8 cellular contexts compared by ENCODE assay signal in the genomic region with DNA sequence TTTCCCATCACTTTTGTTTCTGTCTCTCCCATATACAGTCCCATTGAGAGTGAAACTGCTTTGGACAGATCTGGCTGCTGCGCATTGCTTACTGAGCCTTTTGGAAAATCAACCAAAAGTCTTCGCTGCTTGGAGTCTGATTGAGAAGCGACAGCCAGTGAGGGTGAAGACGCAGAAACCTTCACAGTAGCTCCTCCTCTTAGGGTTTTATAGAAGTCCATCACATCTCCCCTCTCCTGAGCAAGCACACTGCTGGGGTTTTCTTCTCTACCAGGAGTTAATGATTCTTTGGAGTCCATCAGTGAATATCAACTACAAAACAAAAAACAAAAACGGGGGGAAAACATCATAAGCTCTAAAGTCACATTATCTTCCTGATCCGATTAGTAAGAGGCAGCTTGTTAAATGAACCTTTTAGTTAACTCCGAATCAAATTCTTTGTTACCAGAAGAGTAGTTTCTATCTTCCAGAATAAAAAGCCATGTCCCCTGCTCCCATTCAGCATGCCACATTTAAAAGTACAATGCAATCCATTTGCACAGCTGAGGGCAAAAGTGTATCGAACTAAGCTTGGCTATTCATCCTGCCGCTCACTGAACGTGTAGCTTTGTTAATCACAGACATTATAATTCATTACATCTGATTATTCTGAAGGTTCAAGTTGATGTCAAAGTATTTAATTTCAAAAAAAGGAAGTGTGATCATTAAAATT. TPM values are rescaled to one million over a fixed set of nuclear protein-coding genes. Genes with fewer than 3 reads are reported as not detected.
DNase-seq lines count a peak whose midpoint lies in the region; ATAC-seq and TF ChIP-seq lines count a peak whose summit lies in the region.

No MANE protein-coding gene starts in this region.

- H3K36me3 Mint-ChIP-seq in CD4-positive, alpha-beta T cell (ENCODE audit: low read depth): peaks cover 71% of the 10 kb centered on the region
- peaks cover 26% of the 10 kb centered on the region for H3K36me3 Mint-ChIP-seq in nephron (ENCODE audit: low read depth)

- H3K4me1 ChIP-seq in SJCRH30: peaks cover 18% of the 10 kb centered on the region

- no peaks in the 10 kb centered on the region for H3K27me3 Mint-ChIP-seq in CD4-positive, alpha-beta T cell
- peaks cover 16% of the 10 kb centered on the region for H3K27me3 Mint-ChIP-seq in nephron (ENCODE audit: low read depth)

- peaks cover 66% of the 10 kb centered on the region for H3K4me1 Mint-ChIP-seq in CD4-positive, alpha-beta T cell (ENCODE audit: low read depth)
- peaks cover 54% of the 10 kb centered on the region for H3K4me1 Mint-ChIP-seq in nephron

- no peak for DNase-seq in CD4-positive, alpha-beta T cell
- DNase-seq in NCI-H146 (lab: John Stamatoyannopoulos, UW) (peak; percentile 33), cerebellar cortex (ENCODE audit: low spot score) (peak; percentile 81), SJCRH30 (no peak)

- peaks cover 18% of the 10 kb centered on the region for H3K36me3 ChIP-seq in SJCRH30

- H3K4me3 ChIP-seq in SJCRH30: no peak overlapping the region

- POLR2A ChIA-PET in CD4-positive, alpha-beta T cell (lab: Charles Lee): interaction anchor here (0.9 to 2.9 kb wide), 6 partner anchors 32 to 398 kb away, joined by 3 to 15 read pairs (median 6); no protein-coding TSS in a partner anchor

- peak overlapping the region; percentile 92 for H3K27ac Mint-ChIP-seq in CD4-positive, alpha-beta T cell
- H3K27ac Mint-ChIP-seq in nephron: peak overlapping the region in 2 of 3 experiments; percentile 58

- H3K9me3 Mint-ChIP-seq in CD4-positive, alpha-beta T cell: no peaks in the 10 kb centered on the region
- peaks cover 4% of the 10 kb centered on the region for H3K9me3 Mint-ChIP-seq in nephron

- TF ChIP-seq CTCF in CD4-positive, alpha-beta T cell (IDR thresholded peaks at IDR 0.05): no peak
- TF ChIP-seq CTCF in nephron (IDR thresholded peaks at IDR 0.05; ENCODE audit: unreplicated experiment in 3 of 3): no peak

- no peaks in the 10 kb centered on the region for H3K9me3 ChIP-seq in CD4-positive, alpha-beta T cell (ENCODE audit: control insufficient read depth, low read length)
- H3K9me3 ChIP-seq in SJCRH30 (replicated peaks): no peaks in the 10 kb centered on the region

- no peak overlapping the region for H3K27ac ChIP-seq in CD4-positive, alpha-beta T cell (ENCODE audit: low read depth, low read length)
- no peak overlapping the region for H3K27ac ChIP-seq in SJCRH30

- H3K4me3 Mint-ChIP-seq in CD4-positive, alpha-beta T cell: peak overlapping the region; percentile 96
- peak overlapping the region; percentile 87 to 97 (median 96) for H3K4me3 Mint-ChIP-seq in nephron

- no peaks in the 10 kb centered on the region for H3K27me3 ChIP-seq in CD4-positive, alpha-beta T cell (ENCODE audit: control insufficient read depth, insufficient read depth, low read length)
- no peaks in the 10 kb centered on the region for H3K27me3 ChIP-seq in SJCRH30

- CTCF ChIA-PET in CD4-positive, alpha-beta T cell (lab: Charles Lee): interaction anchor here (1.2 kb wide), 1 partner anchor 49 kb away, joined by 3 read pairs; no protein-coding TSS in a partner anchor

- ATAC-seq in CD4-positive, alpha-beta T cell (ENCODE audit: poor library complexity): no peak
- no peak for ATAC-seq in HG02610 (IDR thresholded peaks at IDR 0.05; ENCODE audit: unreplicated experiment)
- no peak for ATAC-seq in HG02588 (IDR thresholded peaks at IDR 0.05; ENCODE audit: unreplicated experiment)
- ATAC-seq in GM18858 (IDR thresholded peaks at IDR 0.05; ENCODE audit: unreplicated experiment): no peak

- intact Hi-C loops in CD4-positive, alpha-beta T cell (cut with DNase I, micrococcal nuclease): loop anchor here (5.0 kb wide), 2 partner anchors 48 to 98 kb away; no protein-coding TSS in a partner anchor

RNA-seq across cellular contexts. Expression of gene NR3C1, which starts 2.8 kb away (rescaled TPM):
- total RNA-seq in CD4-positive, alpha-beta T cell: 100 to 1,000 TPM; 168 to 191 TPM
- 27.9 and 31.9 TPM in 2 replicates for total RNA-seq in SJCRH30 (2014; rRNA removed; shearing (Covaris generic))

Comparison
In these comparisons a context has a peak if more than half of its experiments do, and no peak if none do; other contexts are left out.
1. DNase-seq: peak in NCI-H146 (single experiment) and cerebellar cortex (single experiment); none in CD4-positive, alpha-beta T cell (0 of 10) and SJCRH30 (0 of 2).